8 cellular contexts compared by ENCODE assay signal in genomic region chr17:50478391-50479361, GRCh38. TPM values are rescaled to one million over a fixed set of nuclear protein-coding genes. Genes with fewer than 3 reads are reported as not detected.
DNase-seq lines count a peak whose midpoint lies in the region; ATAC-seq and TF ChIP-seq lines count a peak whose summit lies in the region.

TSS of gene RSAD1 (plus strand) at chr17:50478860. CDS start at chr17:50478885, 25 bp downstream.

- H3K4me1 ChIP-seq in BLaER1, result peaks cover 20% of the 10 kb centered on the region

- H3K9me3 ChIP-seq in BLaER1, result no peaks in the 10 kb centered on the region

- DNase-seq in GM19238 (ENCODE audit: insufficient read length, low spot score) (peak; percentile 88), NCI-H510A (lab: John Stamatoyannopoulos, UW) (peak; percentile 95), coronary artery (ENCODE audit: low spot score) (peak; percentile 90), left lobe of liver (ENCODE audit: low spot score) (peak; percentile 91)
- DNase-seq in activated CD4-positive, alpha-beta T cell treated with anti-CD3 and anti-CD28 coated beads for 48 hours, result peak; percentile 91
- DNase-seq in stimulated activated CD4-positive, alpha-beta T cell treated with anti-CD3 and anti-CD28 coated beads, Interleukin-2, amount 100 ng/mL, for 4 hours (ENCODE audit: low read depth), result peak; percentile 75

- TF ChIP-seq CTCF in coronary artery (IDR thresholded peaks at IDR 0.05), result peak; percentile 98

- peak within 1 kb of the TSS; percentile 84 for H3K9ac ChIP-seq in BLaER1

- ATAC-seq in HG03439 (IDR thresholded peaks at IDR 0.05; ENCODE audit: unreplicated experiment), result peak; percentile 81
- peak; percentile 78 for ATAC-seq in left lobe of liver

- peaks cover 30% of the 10 kb centered on the region for H3K36me3 ChIP-seq in BLaER1

- H3K27me3 ChIP-seq in BLaER1, result no peaks in the 10 kb centered on the region

- peak within 1 kb of the TSS; percentile 79 for H3K4me3 ChIP-seq in BLaER1
- peak within 1 kb of the TSS; percentile 90 for H3K4me3 ChIP-seq in coronary artery

- peak within 1 kb of the TSS; percentile 88 for H3K4me2 ChIP-seq in BLaER1

- H3K27ac ChIP-seq in BLaER1 (peak within 1 kb of the TSS; percentile 86), coronary artery (peak within 1 kb of the TSS; percentile 91 to 94)

- no peaks in the 10 kb centered on the region for H4K20me1 ChIP-seq in BLaER1

RNA-seq across cellular contexts. Expression of gene RSAD1, which starts in this region (rescaled TPM):
- 27.4 TPM for total RNA-seq in left lobe of liver

Comparison
In these comparisons a context has a peak if more than half of its experiments do, and no peak if none do; other contexts are left out.
1. Peak in every context shown above with its lines: DNase-seq, ATAC-seq, H3K4me3 ChIP-seq and H3K27ac ChIP-seq.